Comparison of ENCODE assay signal across 11 cellular contexts in the genomic region with DNA sequence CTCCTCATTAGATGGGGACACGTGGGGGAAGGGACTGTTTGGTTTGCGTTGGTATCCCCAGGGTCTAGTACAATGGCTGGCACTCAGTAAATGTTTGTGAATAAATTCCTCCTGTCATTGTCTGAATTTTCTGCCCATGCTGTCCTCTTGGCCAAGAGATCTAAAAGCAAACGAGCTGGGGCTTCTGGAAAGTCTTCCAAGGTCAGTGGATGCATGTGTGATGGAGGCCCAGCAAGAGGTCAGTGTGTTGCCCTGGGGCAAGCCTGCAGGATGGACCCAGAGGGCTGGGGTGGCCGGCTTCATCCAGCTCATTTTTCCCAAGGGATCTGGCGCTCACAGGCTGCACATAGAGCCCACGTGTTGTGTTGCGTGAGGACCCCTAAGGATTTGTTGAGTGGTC. TPM values are rescaled to one million over a fixed set of nuclear protein-coding genes. Genes with fewer than 3 reads are reported as not detected.
DNase-seq lines count a peak whose midpoint lies in the region; ATAC-seq and TF ChIP-seq lines count a peak whose summit lies in the region.
"Had no signal": no experiment of that assay in that cellular context is flagged by ENCODE, and none has a peak within 500 bp of the region (broad histone marks: within the 10 kb centered on the region; RNA-seq: fewer than 3 reads in every experiment).

No MANE protein-coding gene starts in this region.

- DNase-seq in activated naive CD4-positive, alpha-beta T cell treated with anti-CD3 and anti-CD28 coated beads, Interleukin-2, amount 10 ng/mL, durations not matched to agents 7 days and 5 days: no peak
- no peak for DNase-seq in activated naive CD4-positive, alpha-beta T cell treated with Interleukin-2 at 50 U/mL for 16 hours
- DNase-seq in dermis microvascular lymphatic vessel endothelial cell (ENCODE audit: low read depth in 2 of 2) (peak; percentile 41 to 77), upper lobe of left lung (no peak), HT-29 (ENCODE audit: low spot score) (no peak)
- DNase-seq in naive thymus-derived CD4-positive, alpha-beta T cell: no peak
- no peak for DNase-seq in activated CD4-positive, alpha-beta T cell treated with anti-CD3 and anti-CD28 coated beads for 48 hours
- DNase-seq: AML-193; SJCRH30; stimulated activated CD4-positive, alpha-beta T cell treated with anti-CD3 and anti-CD28 coated beads, Interleukin-4, amount 100 ng/mL, for 24 hours had no signal

- no peaks in the 10 kb centered on the region for H3K36me3 ChIP-seq in naive thymus-derived CD4-positive, alpha-beta T cell (ENCODE audit: control insufficient read depth in 2 of 3, insufficient read depth in 3 of 3, low read length in 3 of 3)
- H3K36me3 ChIP-seq in upper lobe of left lung: no peaks in the 10 kb centered on the region
- H3K36me3 ChIP-seq: SJCRH30 had no signal

- CTCF ChIA-PET in activated naive CD4-positive, alpha-beta T cell treated with anti-CD3 and anti-CD28 coated beads, Interleukin-2, amount 10 ng/mL, durations not matched to agents 7 days and 5 days (lab: Charles Lee): no interaction called here
- CTCF ChIA-PET in naive thymus-derived CD4-positive, alpha-beta T cell (lab: Charles Lee): no interaction called here

- WGBS in upper lobe of left lung, 2 donors: 54 to 56% methylated on average over 2 to 7 of the region's 7 CpGs

- H3K36me3 Mint-ChIP-seq in activated naive CD4-positive, alpha-beta T cell treated with anti-CD3 and anti-CD28 coated beads, Interleukin-2, amount 10 ng/mL, durations not matched to agents 7 days and 5 days: peaks cover 2% of the 10 kb centered on the region
- H3K36me3 Mint-ChIP-seq in naive thymus-derived CD4-positive, alpha-beta T cell: peaks cover 0 to 25% (median 0%) of the 10 kb centered on the region in 5 donors

- no peak for TF ChIP-seq EP300 in upper lobe of left lung (IDR thresholded peaks at IDR 0.05)

- POLR2A ChIA-PET in naive thymus-derived CD4-positive, alpha-beta T cell (lab: Charles Lee): interaction anchor here (0.5 to 1.9 kb wide), 3 partner anchors 10 to 259 kb away, joined by 4 to 13 read pairs (median 5); partner anchors contain the start of gene JUN

- H3K4me1 ChIP-seq in naive thymus-derived CD4-positive, alpha-beta T cell (ENCODE audit: control insufficient read depth in 2 of 2, insufficient read depth in 2 of 2, low read length in 2 of 2): peaks cover 27 to 34% of the 10 kb centered on the region in 2 donors
- peaks cover 43 to 68% (median 54%) of the 10 kb centered on the region in 4 donors for H3K4me1 ChIP-seq in upper lobe of left lung

- intact Hi-C loops in naive thymus-derived CD4-positive, alpha-beta T cell (cut with micrococcal nuclease): loop anchor here (10.0 kb wide), 3 partner anchors 131 to 269 kb away; partner anchors contain the start of gene OMA1 (in 1 of the 2)

- ATAC-seq in naive thymus-derived CD4-positive, alpha-beta T cell: no peak
- no peak for ATAC-seq in upper lobe of left lung (ENCODE audit: low FRiP score in 2 of 2)
- no peak for ATAC-seq in HG02763 (IDR thresholded peaks at IDR 0.05; ENCODE audit: unreplicated experiment)

- no peak overlapping the region for H3K4me3 Mint-ChIP-seq in activated naive CD4-positive, alpha-beta T cell treated with anti-CD3 and anti-CD28 coated beads, Interleukin-2, amount 10 ng/mL, durations not matched to agents 7 days and 5 days
- peak overlapping the region in 8 of 10 donors; percentile 16 to 89 (median 44) for H3K4me3 Mint-ChIP-seq in naive thymus-derived CD4-positive, alpha-beta T cell

- H3K27ac ChIP-seq in naive thymus-derived CD4-positive, alpha-beta T cell (ENCODE audit: low read depth, low read length): no peak overlapping the region
- H3K27ac ChIP-seq in upper lobe of left lung: peak overlapping the region; percentile 90 to 95 (median 92)
- H3K27ac ChIP-seq: SJCRH30 had no signal

- peaks cover 53% of the 10 kb centered on the region for H3K4me1 Mint-ChIP-seq in activated naive CD4-positive, alpha-beta T cell treated with anti-CD3 and anti-CD28 coated beads, Interleukin-2, amount 10 ng/mL, durations not matched to agents 7 days and 5 days
- H3K4me1 Mint-ChIP-seq in naive thymus-derived CD4-positive, alpha-beta T cell: peaks cover 26 to 65% (median 52%) of the 10 kb centered on the region in 7 donors

- no peak for TF ChIP-seq POLR2A in upper lobe of left lung (IDR thresholded peaks at IDR 0.05)

- TF ChIP-seq CTCF in upper lobe of left lung (IDR thresholded peaks at IDR 0.05): peak in 1 of 6 experiments; percentile 12

- H3K9me3 Mint-ChIP-seq in activated naive CD4-positive, alpha-beta T cell treated with anti-CD3 and anti-CD28 coated beads, Interleukin-2, amount 10 ng/mL, durations not matched to agents 7 days and 5 days: no peaks in the 10 kb centered on the region
- H3K9me3 Mint-ChIP-seq in naive thymus-derived CD4-positive, alpha-beta T cell: peaks cover 0 to 2% (median 0%) of the 10 kb centered on the region in 11 donors

- no peaks in the 10 kb centered on the region for H3K27me3 Mint-ChIP-seq in activated naive CD4-positive, alpha-beta T cell treated with anti-CD3 and anti-CD28 coated beads, Interleukin-2, amount 10 ng/mL, durations not matched to agents 7 days and 5 days
- no peaks in the 10 kb centered on the region for H3K27me3 Mint-ChIP-seq in naive thymus-derived CD4-positive, alpha-beta T cell

- H3K4me3 ChIP-seq in naive thymus-derived CD4-positive, alpha-beta T cell (ENCODE audit: low read length): no peak overlapping the region
- H3K4me3 ChIP-seq in upper lobe of left lung: peak overlapping the region in 3 of 4 donors; percentile 54 to 70 (median 59)
- H3K4me3 ChIP-seq: SJCRH30 had no signal

- H3K27ac Mint-ChIP-seq in activated naive CD4-positive, alpha-beta T cell treated with anti-CD3 and anti-CD28 coated beads, Interleukin-2, amount 10 ng/mL, durations not matched to agents 7 days and 5 days: peak overlapping the region; percentile 38
- peak overlapping the region; percentile 33 to 92 (median 70) for H3K27ac Mint-ChIP-seq in naive thymus-derived CD4-positive, alpha-beta T cell

- no peaks in the 10 kb centered on the region for H3K9me3 ChIP-seq in naive thymus-derived CD4-positive, alpha-beta T cell (ENCODE audit: control insufficient read depth in 2 of 3, low read length in 3 of 3)
- no peaks in the 10 kb centered on the region for H3K9me3 ChIP-seq in upper lobe of left lung
- H3K9me3 ChIP-seq: SJCRH30 had no signal

- H3K27me3 ChIP-seq in naive thymus-derived CD4-positive, alpha-beta T cell (ENCODE audit: control insufficient read depth in 2 of 2, insufficient read depth in 2 of 2, low read length in 2 of 2): no peaks in the 10 kb centered on the region
- no peaks in the 10 kb centered on the region for H3K27me3 ChIP-seq in upper lobe of left lung
- H3K27me3 ChIP-seq: SJCRH30 had no signal

RNA-seq across cellular contexts. Expression of gene JUN, which starts 30.0 kb away (rescaled TPM):
- total RNA-seq in dermis microvascular lymphatic vessel endothelial cell (43.4 and 72.7 TPM in 2 replicates), upper lobe of left lung (100 to 1,000 TPM; 142 to 400 (median 236) TPM)
- total RNA-seq in naive thymus-derived CD4-positive, alpha-beta T cell: 1,000 to 10,000 TPM in 2 of 5 experiments, 10 to 100 TPM in 3; 17.9 to 1,362 (median 41.2) TPM
- 10 to 100 TPM; 21.9 to 30.1 TPM for polyA plus RNA-seq in naive thymus-derived CD4-positive, alpha-beta T cell
- total RNA-seq in HT-29 (2014; rRNA removed; shearing (Covaris generic)): 531 and 547 TPM in 2 replicates

Comparison
In these comparisons a context has a peak if more than half of its experiments do, and no peak if none do; other contexts are left out.
1. DNase-seq: peak in dermis microvascular lymphatic vessel endothelial cell (2 of 2); none in activated naive CD4-positive, alpha-beta T cell treated with anti-CD3 and anti-CD28 coated beads, Interleukin-2, amount 10 ng/mL, durations not matched to agents 7 days and 5 days (single experiment), activated naive CD4-positive, alpha-beta T cell treated with Interleukin-2 at 50 U/mL for 16 hours (single experiment), naive thymus-derived CD4-positive, alpha-beta T cell (0 of 9), upper lobe of left lung (0 of 2), HT-29 (single experiment) and activated CD4-positive, alpha-beta T cell treated with anti-CD3 and anti-CD28 coated beads for 48 hours (single experiment).